13 cellular contexts compared by ENCODE assay signal in genomic region chr13:45337395-45337794, GRCh38. TPM values are rescaled to one million over a fixed set of nuclear protein-coding genes. Genes with fewer than 3 reads are reported as not detected.
DNase-seq lines count a peak whose midpoint lies in the region; FAIRE-seq and TF ChIP-seq lines count a peak whose summit lies in the region.
"Had no signal": no experiment of that assay in that cellular context is flagged by ENCODE, and none has a peak within 500 bp of the region (broad histone marks: within the 10 kb centered on the region; RNA-seq: fewer than 3 reads in every experiment).

No MANE protein-coding gene starts in this region.

- peaks cover 76% of the 10 kb centered on the region for H3F3A ChIP-seq in DOHH2 (ENCODE audit: control insufficient read depth, insufficient read depth)

- intact Hi-C loops in adrenal gland (cut with DNase I) = no loop called here

- H3K9ac ChIP-seq in BLaER1 (no peak overlapping the region), keratinocyte (ENCODE audit: control insufficient read depth, extremely low read depth, insufficient read depth, low read length) (no peak overlapping the region)

- H3K27ac Mint-ChIP-seq in activated naive CD8-positive, alpha-beta T cell treated with anti-CD3 and anti-CD28 coated beads for 36 hours = no peak overlapping the region

- H3K9me2 ChIP-seq in DOHH2 (replicated peaks; ENCODE audit: control insufficient read depth, low read length) = no peaks in the 10 kb centered on the region

- peaks cover 63% of the 10 kb centered on the region for H3K4me1 Mint-ChIP-seq in activated naive CD8-positive, alpha-beta T cell treated with anti-CD3 and anti-CD28 coated beads for 36 hours

- H3K36me3 Mint-ChIP-seq in activated naive CD8-positive, alpha-beta T cell treated with anti-CD3 and anti-CD28 coated beads for 36 hours = peaks cover 73% of the 10 kb centered on the region

- no peaks in the 10 kb centered on the region for H3K27me3 ChIP-seq in BLaER1
- no peaks in the 10 kb centered on the region for H3K27me3 ChIP-seq in DOHH2 (ENCODE audit: control insufficient read depth, low read length)
- no peaks in the 10 kb centered on the region for H3K27me3 ChIP-seq in keratinocyte (ENCODE audit: control insufficient read depth, extremely low read depth, insufficient read depth, low read length)
- no peaks in the 10 kb centered on the region for H3K27me3 ChIP-seq in adrenal gland

- dilution Hi-C loops in keratinocyte (cut with MboI; ENCODE audit: extremely low pct_ligation_motif_present, low sequenced_read_pairs) = no loop called here

- WGBS in adrenal gland, 4 donors = 80 to 94% (median 85%) methylated on average over 3 of the region's 3 CpGs

- H3K4me3 ChIP-seq in BLaER1 (no peak overlapping the region), DOHH2 (ENCODE audit: low read length) (0 out of 2 replicates have a peak overlapping the region, but pooled peaks have one; percentile 2), keratinocyte (ENCODE audit: control insufficient read depth in 2 of 3, extremely low read depth in 1 of 3, insufficient read depth in 2 of 3, low read depth in 1 of 3, low read length in 3 of 3) (peak overlapping the region in 1 of 3 experiments; percentile 17), adrenal gland (no peak overlapping the region)
- H3K4me3 ChIP-seq: mucosa of descending colon had no signal

- H2AFZ ChIP-seq in keratinocyte (ENCODE audit: control insufficient read depth, low read length) = no peak overlapping the region

- peak overlapping the region; percentile 99 for H3K4me3 Mint-ChIP-seq in activated naive CD8-positive, alpha-beta T cell treated with anti-CD3 and anti-CD28 coated beads for 36 hours

- H3K79me2 ChIP-seq in DOHH2 (ENCODE audit: control insufficient read depth, low read length) (peaks cover 73% of the 10 kb centered on the region), keratinocyte (ENCODE audit: control insufficient read depth, insufficient read depth, low read length) (peaks cover 61% of the 10 kb centered on the region)

- TF ChIP-seq CTCF in DOHH2 (IDR thresholded peaks at IDR 0.05; ENCODE audit: low read depth, low read length, poor library complexity, severe bottlenecking) (no peak), keratinocyte (optimal IDR thresholded peaks at IDR 0.05 in 1 of 3, IDR thresholded peaks at IDR 0.05 in 1 of 3, conservative IDR thresholded peaks at IDR 0.05 in 1 of 3; ENCODE audit: extremely low read depth in 1 of 3, insufficient read depth in 2 of 3, low read length in 3 of 3) (no peak), adrenal gland (IDR thresholded peaks at IDR 0.05) (no peak)

- peaks cover 3% of the 10 kb centered on the region for H3K27me3 Mint-ChIP-seq in activated naive CD8-positive, alpha-beta T cell treated with anti-CD3 and anti-CD28 coated beads for 36 hours

- no peak for FAIRE-seq in keratinocyte (lab: Jason Lieb, UNC)

- peaks cover 83% of the 10 kb centered on the region for H4K20me1 ChIP-seq in BLaER1
- peaks cover 60% of the 10 kb centered on the region for H4K20me1 ChIP-seq in DOHH2 (ENCODE audit: control insufficient read depth, insufficient read depth, low read depth, low read length)
- H4K20me1 ChIP-seq in keratinocyte (ENCODE audit: control insufficient read depth, extremely low read depth, insufficient read depth, low read length) = peaks cover 65% of the 10 kb centered on the region

- no peaks in the 10 kb centered on the region for H3K9me3 ChIP-seq in BLaER1
- H3K9me3 ChIP-seq in DOHH2 (ENCODE audit: control insufficient read depth, insufficient read depth, low read length) = no peaks in the 10 kb centered on the region
- H3K9me3 ChIP-seq in keratinocyte (ENCODE audit: control insufficient read depth, low read depth, low read length) = no peaks in the 10 kb centered on the region
- H3K9me3 ChIP-seq in adrenal gland (replicated peaks in 1 of 3) = no peaks in the 10 kb centered on the region
- H3K9me3 ChIP-seq: mucosa of descending colon had no signal

- DNase-seq in activated naive CD8-positive, alpha-beta T cell treated with anti-CD3 and anti-CD28 coated beads for 36 hours = no peak
- DNase-seq in keratinocyte (ENCODE audit: low read depth, low spot score) (no peak), NCI-H2081 (lab: John Stamatoyannopoulos, UW) (no peak), adrenal gland (no peak), C1 segment of cervical spinal cord (lab: John Stamatoyannopoulos, UW) (no peak), NCI-H128 (lab: John Stamatoyannopoulos, UW; ENCODE audit: unreplicated experiment) (no peak)
- DNase-seq: activated CD4-positive, alpha-beta T cell treated with anti-CD3 and anti-CD28 coated beads, Interleukin-2, amount 50 U/mL, for 48 hours; mucosa of descending colon; NCI-H146; NCI-H774; retina had no signal

- H3K27ac ChIP-seq in BLaER1 (no peak overlapping the region), DOHH2 (ENCODE audit: low read depth, low read length) (no peak overlapping the region), keratinocyte (ENCODE audit: control insufficient read depth, insufficient read depth, low read length) (no peak overlapping the region), adrenal gland (no peak overlapping the region)

- H3K9me1 ChIP-seq in keratinocyte (ENCODE audit: control insufficient read depth, extremely low read depth, insufficient read depth, low read length) = peaks cover 8% of the 10 kb centered on the region

- H3K4me2 ChIP-seq in BLaER1 = peak overlapping the region; percentile 91
- peak overlapping the region; percentile 59 for H3K4me2 ChIP-seq in DOHH2 (ENCODE audit: low read length)
- peak overlapping the region; percentile 33 for H3K4me2 ChIP-seq in keratinocyte (ENCODE audit: control insufficient read depth, extremely low read depth, insufficient read depth, low read depth, low read length)

- no peak for TF ChIP-seq POLR2A in adrenal gland (IDR thresholded peaks at IDR 0.05)

- peaks cover 64% of the 10 kb centered on the region for H3K36me3 ChIP-seq in BLaER1
- peaks cover 80% of the 10 kb centered on the region for H3K36me3 ChIP-seq in DOHH2 (ENCODE audit: control insufficient read depth, low read length)
- peaks cover 30 to 53% of the 10 kb centered on the region in 2 experiments for H3K36me3 ChIP-seq in keratinocyte (ENCODE audit: control insufficient read depth in 2 of 2, extremely low read depth in 1 of 2, insufficient read depth in 2 of 2, low read length in 2 of 2)
- peaks cover 0 to 55% of the 10 kb centered on the region in 2 donors for H3K36me3 ChIP-seq in adrenal gland (replicated peaks in 1 of 2)

- H3K9me3 Mint-ChIP-seq in activated naive CD8-positive, alpha-beta T cell treated with anti-CD3 and anti-CD28 coated beads for 36 hours = no peaks in the 10 kb centered on the region

- H3K4me1 ChIP-seq in BLaER1 (peaks cover 81% of the 10 kb centered on the region), DOHH2 (ENCODE audit: control insufficient read depth, low read length) (peaks cover 63% of the 10 kb centered on the region), keratinocyte (ENCODE audit: control insufficient read depth, extremely low read depth, insufficient read depth, low read length) (peaks cover 69% of the 10 kb centered on the region), adrenal gland (replicated peaks in 1 of 2) (peaks cover 30 to 72% of the 10 kb centered on the region in 2 donors)

RNA-seq across cellular contexts. Expression of gene TPT1, which starts 3.6 kb away (rescaled TPM):
- total RNA-seq in activated naive CD8-positive, alpha-beta T cell treated with anti-CD3 and anti-CD28 coated beads for 36 hours = 1,000 to 10,000 TPM; 3,217 to 3,223 TPM
- polyA plus RNA-seq in keratinocyte = 3,409 to 8,174 TPM (median 5,358 TPM) in 3 replicates
- polyA plus RNA-seq in keratinocyte (2011; ENCODE audit: low read depth) = 7,356 TPM
- 5,519 and 7,789 TPM in 2 replicates for polyA plus RNA-seq in keratinocyte (2011; cell fraction: cytosol; rRNA removed)
- 862 and 1,110 TPM in 2 replicates for polyA plus RNA-seq in keratinocyte (2011; cell fraction: nucleus; rRNA removed)
- 3,680 and 8,566 TPM in 2 replicates for polyA plus RNA-seq in keratinocyte (2012; ENCODE audit: low replicate concordance)
- 719 to 1,720 TPM (median 1,132 TPM) in 3 replicates for polyA minus RNA-seq in keratinocyte
- polyA minus RNA-seq in keratinocyte (2011; cell fraction: cytosol; rRNA and poly(A)+ RNA removed) = 1,849 TPM
- 199 and 344 TPM in 2 replicates for polyA minus RNA-seq in keratinocyte (2011; cell fraction: nucleus; rRNA and poly(A)+ RNA removed)
- total RNA-seq in adrenal gland = 1,000 to 10,000 TPM; 1,778 to 5,574 (median 3,411) TPM
- polyA plus RNA-seq in adrenal gland = 1,000 to 10,000 TPM; 4,931 to 8,150 (median 5,619) TPM

Comparison
In these comparisons a context has a peak if more than half of its experiments do, and no peak if none do; other contexts are left out.
1. H3K4me2 ChIP-seq: peak in every context shown above with its lines; median percentile 91 in BLaER1; 59 in DOHH2; 33 in keratinocyte.